In the genomic region with DNA sequence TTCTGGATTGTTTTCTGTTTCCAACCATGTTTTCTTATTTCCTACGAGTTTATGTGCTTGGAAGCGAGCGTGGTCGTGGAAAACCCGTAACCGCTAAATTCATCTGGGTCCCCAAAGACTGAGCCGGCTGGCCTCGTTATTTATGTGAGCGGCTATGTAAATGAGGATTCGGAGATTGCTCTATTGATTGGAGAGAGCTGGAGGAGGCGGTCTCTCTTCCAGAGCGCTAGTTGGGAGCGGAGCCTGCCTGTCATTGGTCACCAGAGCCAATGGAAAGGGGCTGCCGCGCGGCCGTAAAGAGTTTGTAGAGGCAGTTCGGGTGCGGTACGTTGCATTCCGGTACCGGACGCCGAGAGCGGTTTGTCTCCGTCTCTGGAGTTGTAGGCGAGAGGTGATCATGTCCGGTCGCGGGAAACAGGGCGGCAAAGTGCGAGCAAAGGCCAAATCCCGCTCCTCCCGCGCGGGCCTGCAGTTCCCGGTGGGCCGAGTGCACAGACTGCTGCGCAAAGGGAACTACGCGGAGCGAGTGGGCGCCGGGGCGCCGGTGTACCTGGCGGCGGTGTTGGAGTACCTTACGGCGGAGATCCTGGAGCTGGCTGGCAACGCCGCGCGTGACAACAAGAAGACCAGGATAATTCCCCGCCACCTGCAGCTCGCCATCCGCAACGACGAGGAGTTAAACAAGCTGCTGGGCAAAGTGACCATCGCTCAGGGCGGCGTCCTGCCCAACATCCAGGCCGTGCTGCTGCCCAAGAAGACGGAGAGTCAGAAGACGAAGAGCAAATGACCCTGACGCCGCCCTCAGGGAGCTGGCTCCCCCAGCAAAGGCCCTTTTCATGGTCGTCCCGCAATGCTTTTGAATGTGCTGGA, we compare ENCODE assay signal across 8 cellular contexts. TPM values are rescaled to one million over a fixed set of nuclear protein-coding genes. Genes with fewer than 3 reads are reported as not detected.
DNase-seq lines count a peak whose midpoint lies in the region; ATAC-seq and TF ChIP-seq lines count a peak whose summit lies in the region.

No MANE protein-coding gene starts in this region.

- peaks cover 13% of the 10 kb centered on the region for H3K4me1 ChIP-seq in RWPE2 (ENCODE audit: insufficient read depth, poor library complexity, severe bottlenecking)

- H3K27me3 ChIP-seq in RWPE2 (ENCODE audit: insufficient read depth, poor library complexity, severe bottlenecking), result no peaks in the 10 kb centered on the region

- peak overlapping the region; percentile 98 for H3K4me3 Mint-ChIP-seq in neural crest cell
- H3K4me3 Mint-ChIP-seq in stimulated activated naive CD8-positive, alpha-beta T cell treated with anti-CD3 and anti-CD28 coated beads, Interleukin-15, amount 100 ng/mL, for 72 hours, result peak overlapping the region; percentile 95 to 98

- H3K27me3 Mint-ChIP-seq in neural crest cell (ENCODE audit: low read depth), result peaks cover 12% of the 10 kb centered on the region
- no peaks in the 10 kb centered on the region for H3K27me3 Mint-ChIP-seq in stimulated activated naive CD8-positive, alpha-beta T cell treated with anti-CD3 and anti-CD28 coated beads, Interleukin-15, amount 100 ng/mL, for 72 hours

- no peaks in the 10 kb centered on the region for H3K9me3 Mint-ChIP-seq in neural crest cell
- H3K9me3 Mint-ChIP-seq in stimulated activated naive CD8-positive, alpha-beta T cell treated with anti-CD3 and anti-CD28 coated beads, Interleukin-15, amount 100 ng/mL, for 72 hours, result no peaks in the 10 kb centered on the region

- ATAC-seq in GM19023 (IDR thresholded peaks at IDR 0.05; ENCODE audit: unreplicated experiment) (peak; percentile 52), HG03196 (IDR thresholded peaks at IDR 0.05; ENCODE audit: unreplicated experiment) (peak; percentile 53), RWPE2 (ENCODE audit: low read depth) (peak; percentile 81)
- ATAC-seq in stimulated activated naive CD8-positive, alpha-beta T cell treated with anti-CD3 and anti-CD28 coated beads, Interleukin-15, amount 100 ng/mL, for 72 hours, result peak; percentile 71

- no peaks in the 10 kb centered on the region for H3K36me3 Mint-ChIP-seq in neural crest cell (ENCODE audit: low read depth)

- in situ Hi-C loops in ACHN (cut with HindIII; ENCODE audit: low pct_ligation_motif_present, low pct_unique_long_range_greater_than_20kb, low sequenced_read_pairs), result no loop called here

- no peaks in the 10 kb centered on the region for H3K36me3 ChIP-seq in RWPE2 (ENCODE audit: low read depth)

- TF ChIP-seq CTCF in RWPE2 (IDR thresholded peaks at IDR 0.05; ENCODE audit: poor library complexity, severe bottlenecking), result no peak
- peak; percentile 40 for TF ChIP-seq CTCF in neural crest cell (conservative IDR thresholded peaks at IDR 0.05)

- peak overlapping the region; percentile 93 for H3K4me3 ChIP-seq in RWPE2 (ENCODE audit: severe bottlenecking)

- H3K27ac ChIP-seq in RWPE2 (ENCODE audit: poor library complexity, severe bottlenecking), result peak overlapping the region; percentile 75

- H3K4me1 Mint-ChIP-seq in neural crest cell, result peaks cover 72% of the 10 kb centered on the region
- H3K4me1 Mint-ChIP-seq in stimulated activated naive CD8-positive, alpha-beta T cell treated with anti-CD3 and anti-CD28 coated beads, Interleukin-15, amount 100 ng/mL, for 72 hours, result peaks cover 46% of the 10 kb centered on the region

- DNase-seq in ACHN, result peak; percentile 100
- peak; percentile 88 for DNase-seq in RWPE2 (ENCODE audit: low spot score)
- DNase-seq in activated naive CD4-positive, alpha-beta T cell (lab: John Stamatoyannopoulos, UW), result peak; percentile 58 to 78 (median 68)
- peak; percentile 95 for DNase-seq in foreskin melanocyte
- peak; percentile 75 for DNase-seq in neural crest cell (ENCODE audit: low read depth, low spot score)
- peak; percentile 89 to 96 for DNase-seq in stimulated activated naive CD8-positive, alpha-beta T cell treated with anti-CD3 and anti-CD28 coated beads, Interleukin-15, amount 100 ng/mL, for 72 hours

- H3K9me3 ChIP-seq in RWPE2 (ENCODE audit: severe bottlenecking), result no peaks in the 10 kb centered on the region

- H3K27ac Mint-ChIP-seq in neural crest cell (ENCODE audit: unreplicated experiment), result peak overlapping the region; percentile 91
- H3K27ac Mint-ChIP-seq in stimulated activated naive CD8-positive, alpha-beta T cell treated with anti-CD3 and anti-CD28 coated beads, Interleukin-15, amount 100 ng/mL, for 72 hours, result peak overlapping the region; percentile 97 to 99

RNA-seq across cellular contexts. Expression of a gene that starts 29.0 kb away (rescaled TPM):
- total RNA-seq in neural crest cell, result 101 and 109 TPM in 2 replicates

RNA-seq across cellular contexts. Expression of a gene that starts 29.2 kb away (rescaled TPM):
- total RNA-seq in neural crest cell, result 2.5 and 2.9 TPM in 2 replicates

RNA-seq across cellular contexts. Expression of a gene that starts 39.7 kb away (rescaled TPM):
- not detected in 2 replicates for total RNA-seq in neural crest cell

Comparison
In these comparisons a context has a peak if more than half of its experiments do, and no peak if none do; other contexts are left out.
1. Peak in every context shown above with its lines: DNase-seq, ATAC-seq, H3K4me3 ChIP-seq and H3K27ac ChIP-seq.